In the genomic region with DNA sequence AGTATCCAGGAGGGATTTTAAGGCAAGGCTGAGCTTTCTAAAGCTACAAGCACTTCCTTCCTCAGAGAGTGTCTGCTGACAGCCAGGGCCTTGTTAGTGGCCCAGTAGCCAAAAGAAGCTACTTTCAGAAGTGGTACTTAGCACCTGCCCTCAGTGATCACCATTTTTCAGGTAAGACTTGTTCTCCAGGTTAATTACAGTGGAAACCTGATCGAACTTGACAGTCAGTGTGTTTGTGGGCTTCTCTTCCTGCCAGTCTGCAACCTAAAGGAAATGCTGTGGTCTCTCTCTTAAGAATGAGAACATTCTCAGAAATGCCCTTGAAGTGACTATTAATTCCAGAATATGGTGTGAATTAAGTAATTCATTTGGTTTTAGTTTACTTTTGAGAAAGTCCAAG, we compare ENCODE assay signal across 26 cellular contexts.
A peak's percentile ranks its signal among the peaks of the same experiment; 100 is the strongest.
DNase-seq lines count a peak whose midpoint lies in the region; ATAC-seq, FAIRE-seq and TF ChIP-seq lines count a peak whose summit lies in the region.
"Had no signal": no experiment of that assay in that cellular context is flagged by ENCODE, and none has a peak within 500 bp of the region (broad histone marks: within the 10 kb centered on the region; RNA-seq: fewer than 3 reads in every experiment).

No MANE protein-coding gene starts in this region.

- H3K9me3 ChIP-seq in astrocyte (ENCODE audit: insufficient read depth, low read depth, low read length) (no peaks in the 10 kb centered on the region), upper lobe of left lung (no peaks in the 10 kb centered on the region)
- H3K9me3 ChIP-seq: body of pancreas, pancreas, thyroid gland had no signal

- H3K27ac Mint-ChIP-seq in astrocyte (ENCODE audit: unreplicated experiment), result peak overlapping the region; percentile 47
- H3K27ac Mint-ChIP-seq in natural killer cell treated with Interleukin-12 subunit alpha and Interleukin-12 subunit beta and Interleukin-15 and Interleukin-18, amount 100 ng/mL, for 72 hours, result peak overlapping the region; percentile 49 to 65
- H3K27ac Mint-ChIP-seq: activated CD4-positive, alpha-beta T cell treated with anti-CD3 and anti-CD28 coated beads for 36 hours; activated naive CD8-positive, alpha-beta T cell treated with anti-CD3 and anti-CD28 coated beads, Interleukin-2, amount 50 U/mL, for 24 hours; CD4-positive, alpha-beta T cell; naive thymus-derived CD8-positive, alpha-beta T cell; stimulated activated naive CD8-positive, alpha-beta T cell treated with anti-CD3 and anti-CD28 coated beads, Interleukin-15, Interleukin-2, amounts not matched to agents 100 ng/mL and 50 ng/mL, for 24 hours had no signal

- TF ChIP-seq POLR2A in upper lobe of left lung (IDR thresholded peaks at IDR 0.05), result no peak

- H3K27me3 Mint-ChIP-seq in astrocyte (ENCODE audit: low read depth, unreplicated experiment), result no peaks in the 10 kb centered on the region
- no peaks in the 10 kb centered on the region for H3K27me3 Mint-ChIP-seq in natural killer cell treated with Interleukin-12 subunit alpha and Interleukin-12 subunit beta and Interleukin-15 and Interleukin-18, amount 100 ng/mL, for 72 hours
- H3K27me3 Mint-ChIP-seq: activated CD4-positive, alpha-beta T cell treated with anti-CD3 and anti-CD28 coated beads for 36 hours; activated naive CD8-positive, alpha-beta T cell treated with anti-CD3 and anti-CD28 coated beads, Interleukin-2, amount 50 U/mL, for 24 hours; CD4-positive, alpha-beta T cell; naive thymus-derived CD8-positive, alpha-beta T cell; stimulated activated naive CD8-positive, alpha-beta T cell treated with anti-CD3 and anti-CD28 coated beads, Interleukin-15, Interleukin-2, amounts not matched to agents 100 ng/mL and 50 ng/mL, for 24 hours; T-helper 17 cell had no signal

- DNase-seq in NCI-H748 (lab: John Stamatoyannopoulos, UW; ENCODE audit: unreplicated experiment), result peak; percentile 10
- DNase-seq in NCI-H748 treated with DMSO at 0.1 percent for 48 hours (lab: John Stamatoyannopoulos, UW), result no peak
- peak; percentile 5 for DNase-seq in GM12865 (ENCODE audit: low read depth)
- DNase-seq in astrocyte (ENCODE audit: low read depth), result no peak
- no peak for DNase-seq in natural killer cell treated with Interleukin-12 subunit alpha and Interleukin-12 subunit beta and Interleukin-15 and Interleukin-18, amount 100 ng/mL, for 72 hours (ENCODE audit: low spot score)
- DNase-seq in NCI-H2227 treated with DMSO at 0.1 percent for 48 hours (lab: John Stamatoyannopoulos, UW), result no peak
- DNase-seq in activated gamma-delta T cell treated with Interleukin-2 at 50 U/mL for 16 hours, result no peak
- DNase-seq in upper lobe of left lung, result no peak
- DNase-seq: 8988T; activated CD4-positive, alpha-beta T cell treated with anti-CD3 and anti-CD28 coated beads for 36 hours; activated CD8-positive, alpha-beta memory T cell treated with anti-CD3 and anti-CD28 coated beads, Interleukin-2, amount 50 U/mL, for 48 hours; activated naive CD8-positive, alpha-beta T cell treated with anti-CD3 and anti-CD28 coated beads, Interleukin-2, amount 50 U/mL, for 24 hours; body of pancreas; CD4-positive, alpha-beta T cell; effector CD4-positive, alpha-beta T cell; foreskin melanocyte; mesendoderm; naive thymus-derived CD8-positive, alpha-beta T cell; NCI-H1092 treated with DMSO at 0.1 percent for 48 hours; NCI-H2029; pancreas; T-helper 17 cell; thyroid gland had no signal

- no peak overlapping the region for H3K4me3 Mint-ChIP-seq in astrocyte (ENCODE audit: unreplicated experiment)
- H3K4me3 Mint-ChIP-seq in natural killer cell treated with Interleukin-12 subunit alpha and Interleukin-12 subunit beta and Interleukin-15 and Interleukin-18, amount 100 ng/mL, for 72 hours, result peak overlapping the region; percentile 43
- H3K4me3 Mint-ChIP-seq: activated CD4-positive, alpha-beta T cell treated with anti-CD3 and anti-CD28 coated beads for 36 hours; activated naive CD8-positive, alpha-beta T cell treated with anti-CD3 and anti-CD28 coated beads, Interleukin-2, amount 50 U/mL, for 24 hours; CD4-positive, alpha-beta T cell; naive thymus-derived CD8-positive, alpha-beta T cell; stimulated activated naive CD8-positive, alpha-beta T cell treated with anti-CD3 and anti-CD28 coated beads, Interleukin-15, Interleukin-2, amounts not matched to agents 100 ng/mL and 50 ng/mL, for 24 hours; T-helper 17 cell had no signal

- FAIRE-seq in astrocyte (lab: Jason Lieb, UNC), result no peak
- FAIRE-seq: pancreas had no signal

- no peak overlapping the region for H3K9ac ChIP-seq in astrocyte (ENCODE audit: low read length)

- no peak for TF ChIP-seq EP300 in upper lobe of left lung (IDR thresholded peaks at IDR 0.05)

- no peaks in the 10 kb centered on the region for H3K36me3 ChIP-seq in astrocyte (ENCODE audit: insufficient read depth, low read length)
- no peaks in the 10 kb centered on the region for H3K36me3 ChIP-seq in upper lobe of left lung
- H3K36me3 ChIP-seq: pancreas, thyroid gland had no signal

- peak; percentile 83 to 89 for ATAC-seq in natural killer cell treated with Interleukin-12 subunit alpha and Interleukin-12 subunit beta and Interleukin-15 and Interleukin-18, amount 100 ng/mL, for 72 hours
- no peak for ATAC-seq in upper lobe of left lung (ENCODE audit: low FRiP score in 2 of 2)
- ATAC-seq: activated CD4-positive, alpha-beta T cell treated with anti-CD3 and anti-CD28 coated beads for 36 hours; activated naive CD8-positive, alpha-beta T cell treated with anti-CD3 and anti-CD28 coated beads, Interleukin-2, amount 50 U/mL, for 24 hours; body of pancreas; left lobe of liver; naive thymus-derived CD8-positive, alpha-beta T cell; pancreas; right cardiac atrium; T-helper 17 cell had no signal

- no peaks in the 10 kb centered on the region for H4K20me1 ChIP-seq in astrocyte (ENCODE audit: insufficient read depth, low read length)

- no peak overlapping the region for H2AFZ ChIP-seq in astrocyte (ENCODE audit: low read depth, low read length)

- H3K4me1 ChIP-seq in astrocyte (ENCODE audit: insufficient read depth, low read length) (no peaks in the 10 kb centered on the region), upper lobe of left lung (no peaks in the 10 kb centered on the region)
- H3K4me1 ChIP-seq: body of pancreas, pancreas, thyroid gland had no signal

- H3K9me3 Mint-ChIP-seq in astrocyte (ENCODE audit: unreplicated experiment), result peaks cover 2% of the 10 kb centered on the region
- H3K9me3 Mint-ChIP-seq in natural killer cell treated with Interleukin-12 subunit alpha and Interleukin-12 subunit beta and Interleukin-15 and Interleukin-18, amount 100 ng/mL, for 72 hours, result no peaks in the 10 kb centered on the region
- H3K9me3 Mint-ChIP-seq: activated naive CD8-positive, alpha-beta T cell treated with anti-CD3 and anti-CD28 coated beads, Interleukin-2, amount 50 U/mL, for 24 hours; CD4-positive, alpha-beta T cell; stimulated activated naive CD8-positive, alpha-beta T cell treated with anti-CD3 and anti-CD28 coated beads, Interleukin-15, Interleukin-2, amounts not matched to agents 100 ng/mL and 50 ng/mL, for 24 hours had no signal

- H3K36me3 Mint-ChIP-seq in astrocyte (ENCODE audit: low read depth, unreplicated experiment), result no peaks in the 10 kb centered on the region
- H3K36me3 Mint-ChIP-seq in natural killer cell treated with Interleukin-12 subunit alpha and Interleukin-12 subunit beta and Interleukin-15 and Interleukin-18, amount 100 ng/mL, for 72 hours, result no peaks in the 10 kb centered on the region

- no peak overlapping the region for H3K27ac ChIP-seq in astrocyte (ENCODE audit: low read depth, low read length)
- H3K27ac ChIP-seq in upper lobe of left lung, result no peak overlapping the region
- H3K27ac ChIP-seq: body of pancreas, pancreas, thyroid gland had no signal

- no peak overlapping the region for H3K4me2 ChIP-seq in astrocyte (ENCODE audit: low read length)

- 30 to 44% methylated on average over 1 of the region's 1 CpG for WGBS in upper lobe of left lung, 2 donors

- TF ChIP-seq CTCF in GM12865 (IDR thresholded peaks at IDR 0.05; ENCODE audit: insufficient read depth, low read depth, low read length, missing control alignments), result no peak
- TF ChIP-seq CTCF in astrocyte (IDR thresholded peaks at IDR 0.05; ENCODE audit: insufficient read depth, low read depth, low read length), result no peak
- no peak for TF ChIP-seq CTCF in upper lobe of left lung (IDR thresholded peaks at IDR 0.05)

- H3K79me2 ChIP-seq in astrocyte (ENCODE audit: insufficient read depth, low read length), result no peaks in the 10 kb centered on the region

- H3K4me1 Mint-ChIP-seq in astrocyte (ENCODE audit: low read depth, unreplicated experiment), result peaks cover 9% of the 10 kb centered on the region
- H3K4me1 Mint-ChIP-seq in natural killer cell treated with Interleukin-12 subunit alpha and Interleukin-12 subunit beta and Interleukin-15 and Interleukin-18, amount 100 ng/mL, for 72 hours (ENCODE audit: low read depth in 2 of 2), result peaks cover 26 to 29% of the 10 kb centered on the region in 2 donors
- H3K4me1 Mint-ChIP-seq: activated CD4-positive, alpha-beta T cell treated with anti-CD3 and anti-CD28 coated beads for 36 hours had no signal

- H3K27me3 ChIP-seq in astrocyte (ENCODE audit: insufficient read depth, low read length), result no peaks in the 10 kb centered on the region
- no peaks in the 10 kb centered on the region for H3K27me3 ChIP-seq in upper lobe of left lung
- H3K27me3 ChIP-seq: body of pancreas, pancreas, thyroid gland had no signal

- no peak overlapping the region for H3K4me3 ChIP-seq in GM12865 (ENCODE audit: low read depth, low read length)
- H3K4me3 ChIP-seq in astrocyte (ENCODE audit: insufficient read depth, low read depth, low read length), result no peak overlapping the region
- no peak overlapping the region for H3K4me3 ChIP-seq in upper lobe of left lung
- H3K4me3 ChIP-seq: body of pancreas, pancreas, thyroid gland had no signal

Comparison
In these comparisons a context has a peak if more than half of its experiments do, and no peak if none do; other contexts are left out.
1. DNase-seq: peak in NCI-H748 (single experiment) and GM12865 (single experiment); none in NCI-H748 treated with DMSO at 0.1 percent for 48 hours (single experiment), astrocyte (single experiment), natural killer cell treated with Interleukin-12 subunit alpha and Interleukin-12 subunit beta and Interleukin-15 and Interleukin-18, amount 100 ng/mL, for 72 hours (single experiment), NCI-H2227 treated with DMSO at 0.1 percent for 48 hours (single experiment), activated gamma-delta T cell treated with Interleukin-2 at 50 U/mL for 16 hours (single experiment) and upper lobe of left lung (0 of 2).
2. ATAC-seq: peak in natural killer cell treated with Interleukin-12 subunit alpha and Interleukin-12 subunit beta and Interleukin-15 and Interleukin-18, amount 100 ng/mL, for 72 hours (2 of 2); none in upper lobe of left lung (0 of 2).